In genomic region chr1:71438626-71439025, GRCh38 we compare ENCODE assay signal across 28 cellular contexts.
"Had no signal": no experiment of that assay in that cellular context is flagged by ENCODE, and none has a peak within 500 bp of the region (broad histone marks: within the 10 kb centered on the region; RNA-seq: fewer than 3 reads in every experiment).

No MANE protein-coding gene starts in this region.

- H3K36me3 ChIP-seq: brain microvascular endothelial cell, cardiac muscle cell, MG63, SJCRH30, WERI-Rb-1 had no signal

- H3K4me3 ChIP-seq: cardiac muscle cell, coronary artery, MG63, SJCRH30, SK-N-MC had no signal

- H3K4me1 ChIP-seq: SJCRH30 had no signal

- H3K27ac ChIP-seq: brain microvascular endothelial cell, cardiac muscle cell, coronary artery, SJCRH30, SK-N-MC, WERI-Rb-1 had no signal

- H3K27me3 ChIP-seq: brain microvascular endothelial cell, cardiac muscle cell, MG63, SJCRH30 had no signal

- DNase-seq: activated CD4-positive, alpha-beta T cell treated with anti-CD3 and anti-CD28 coated beads, Interleukin-2, amount 10 ng/mL, durations not matched to agents 24 days and 14 days; activated CD4-positive, alpha-beta T cell treated with anti-CD3 and anti-CD28 coated beads, Interleukin-2, amount 50 U/mL, for 4 hours; activated CD8-positive, alpha-beta T cell treated with anti-CD3 and anti-CD28 coated beads for 36 hours; activated effector memory CD4-positive, alpha-beta T cell treated with anti-CD3 and anti-CD28 coated beads, Interleukin-2, amount 50 U/mL, for 16 hours; activated naive CD4-positive, alpha-beta T cell; activated naive CD4-positive, alpha-beta T cell treated with anti-CD3 and anti-CD28 coated beads, Interleukin-2, amount 50 U/mL, for 16 hours; activated naive CD8-positive, alpha-beta T cell treated with anti-CD3 and anti-CD28 coated beads for 36 hours; activated T-cell treated with anti-CD3 and anti-CD28 coated beads, Interleukin-2, amount 50 U/mL, for 1 hour; activated T-cell treated with anti-CD3 and anti-CD28 coated beads, Interleukin-2, amount 50 U/mL, for 72 hours; amniotic stem cell; aorta; brain microvascular endothelial cell; Kasumi-1; MG63; MV-4-11; NCI-H1092; NCI-H1417 treated with DMSO at 0.1 percent for 48 hours; NCI-H1694 treated with DMSO at 0.1 percent for 48 hours; NCI-H2029; NCI-H345; NCI-H524 treated with DMSO at 0.1 percent for 48 hours; SHP77; SJCRH30; T1000; WERI-Rb-1 had no signal

- H3K9me3 ChIP-seq: MG63, SJCRH30 had no signal
